8 cellular contexts compared by ENCODE assay signal in the genomic region with DNA sequence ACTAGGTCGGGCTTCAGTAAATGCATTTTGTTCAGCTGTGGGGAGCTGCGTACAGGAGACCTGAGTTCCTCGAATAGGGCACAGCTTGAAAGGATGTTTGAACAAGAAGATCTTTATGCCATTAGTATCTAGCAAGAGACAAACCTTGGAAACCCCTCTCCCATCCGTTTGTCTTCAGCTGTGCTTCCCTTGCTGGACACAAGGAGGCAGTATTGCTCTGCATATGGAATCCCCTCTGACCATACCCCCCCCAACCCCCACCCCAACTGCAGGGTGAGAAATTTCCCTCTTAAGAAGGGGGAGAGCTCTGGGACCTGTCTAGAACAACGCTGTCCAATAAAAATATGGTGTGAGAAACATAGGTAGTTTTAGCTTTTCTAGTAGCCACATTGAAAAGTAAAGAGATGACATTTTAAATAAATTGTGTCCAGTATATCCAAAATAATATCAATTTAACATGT. TPM values are rescaled to one million over a fixed set of nuclear protein-coding genes. Genes with fewer than 3 reads are reported as not detected.
DNase-seq lines count a peak whose midpoint lies in the region; ATAC-seq, FAIRE-seq and TF ChIP-seq lines count a peak whose summit lies in the region.

No MANE protein-coding gene starts in this region.

- no peak for FAIRE-seq in pancreas (lab: Jason Lieb, UNC)

- no peaks in the 10 kb centered on the region for H3K9me2 ChIP-seq in Karpas-422 (replicated peaks; ENCODE audit: insufficient read depth, low read length)

- no peaks in the 10 kb centered on the region for H3K27me3 Mint-ChIP-seq in type B pancreatic cell

- peaks cover 52% of the 10 kb centered on the region for H3K79me2 ChIP-seq in Karpas-422 (ENCODE audit: low read length)

- H3K27me3 ChIP-seq in Karpas-422 (ENCODE audit: low read length) (no peaks in the 10 kb centered on the region), pancreas (no peaks in the 10 kb centered on the region)

- DNase-seq in DMS153 (lab: John Stamatoyannopoulos, UW) (peak; percentile 51), Karpas-422 (peak; percentile 92), germinal center (ENCODE audit: low spot score) (peak; percentile 78), pancreas (peak in 3 of 6 donors; percentile 43 to 55 (median 53)), type B pancreatic cell (ENCODE audit: extremely low spot score, unreplicated experiment) (no peak)
- peak in 3 of 4 experiments; percentile 24 to 41 (median 27) for DNase-seq in activated naive CD4-positive, alpha-beta T cell (lab: John Stamatoyannopoulos, UW)

- peak overlapping the region; percentile 90 for H3K4me3 Mint-ChIP-seq in type B pancreatic cell

- H3K9ac ChIP-seq in Karpas-422 (ENCODE audit: low read length): peak overlapping the region; percentile 97

- TF ChIP-seq CTCF in pancreas (IDR thresholded peaks at IDR 0.05) (peak; percentile 60 to 72 (median 66)), type B pancreatic cell (conservative IDR thresholded peaks at IDR 0.05) (peak; percentile 93)

- WGBS in pancreas, 2 donors: 15 to 22% methylated on average over 5 of the region's 5 CpGs

- intact Hi-C loops in pancreas (cut with DNase I): no loop called here

- H3K4me1 Mint-ChIP-seq in type B pancreatic cell (ENCODE audit: unreplicated experiment): peaks cover 34% of the 10 kb centered on the region

- H3K36me3 ChIP-seq in Karpas-422 (ENCODE audit: insufficient read depth, low read length) (peaks cover 11% of the 10 kb centered on the region; the same call in 1 of the 2 replicates), pancreas (no peaks in the 10 kb centered on the region)

- H3K27ac ChIP-seq in Karpas-422 (ENCODE audit: low read length) (peak overlapping the region; percentile 63; the same call in 1 of the 2 replicates), pancreas (no peak overlapping the region)

- no peaks in the 10 kb centered on the region for H4K20me1 ChIP-seq in Karpas-422 (ENCODE audit: insufficient read depth, low read depth, low read length)

- TF ChIP-seq POLR2A in Raji (IDR thresholded peaks at IDR 0.05; ENCODE audit: insufficient read depth, low read depth, low read length): 0 out of 2 replicates have a peak, but pooled peaks have one; percentile 38

- H3K4me1 ChIP-seq in Karpas-422 (ENCODE audit: low read length) (peaks cover 31% of the 10 kb centered on the region), pancreas (peaks cover 0 to 15% (median 3%) of the 10 kb centered on the region in 3 donors)

- H3K27ac Mint-ChIP-seq in type B pancreatic cell: peak overlapping the region; percentile 69

- peak overlapping the region; percentile 88 for H3K4me2 ChIP-seq in Karpas-422 (ENCODE audit: low read depth, low read length, poor library complexity, severe bottlenecking)

- H3K9me3 ChIP-seq in Karpas-422 (ENCODE audit: low read length) (no peaks in the 10 kb centered on the region), pancreas (no peaks in the 10 kb centered on the region)

- H2AFZ ChIP-seq in Karpas-422 (ENCODE audit: low read length): no peak overlapping the region

- no peaks in the 10 kb centered on the region for H3K36me3 Mint-ChIP-seq in type B pancreatic cell

- H3K9me3 Mint-ChIP-seq in type B pancreatic cell: no peaks in the 10 kb centered on the region

- ATAC-seq in pancreas (peak in 3 of 4 donors; percentile 37 to 54 (median 39)), HG03460 (IDR thresholded peaks at IDR 0.05; ENCODE audit: unreplicated experiment) (no peak)

- H3K4me3 ChIP-seq in Karpas-422 (ENCODE audit: low read length): peak overlapping the region; percentile 82
- H3K4me3 ChIP-seq in pancreas: peak overlapping the region in 3 of 4 donors; percentile 86 to 96 (median 88)

RNA-seq across cellular contexts. Expression of a gene that starts 1.6 kb away (rescaled TPM):
- total RNA-seq in Karpas-422 (2014; rRNA removed; shearing (Covaris generic); ENCODE audit: low replicate concordance): 11.7 and 18.0 TPM in 2 replicates
- total RNA-seq in pancreas (1 to 10 TPM; 2.5 to 5.0 (median 4.4) TPM), type B pancreatic cell (ENCODE audit: low replicate concordance) (9.7 and 11.8 TPM in 2 replicates)
- 1 to 10 TPM; 5.0 to 7.5 TPM for polyA plus RNA-seq in pancreas

RNA-seq across cellular contexts. Expression of a gene that starts 11.3 kb away (rescaled TPM):
- total RNA-seq in Karpas-422 (2014; rRNA removed; shearing (Covaris generic); ENCODE audit: low replicate concordance): 13.6 and 33.8 TPM in 2 replicates
- total RNA-seq in pancreas: 1 to 10 TPM; 6.5 to 9.1 (median 7.6) TPM
- polyA plus RNA-seq in pancreas: 10 to 100 TPM; 14.7 to 15.4 TPM
- total RNA-seq in type B pancreatic cell (ENCODE audit: low replicate concordance): 30.0 and 60.0 TPM in 2 replicates

RNA-seq across cellular contexts. Expression of a gene that starts 58.2 kb away (rescaled TPM):
- 41.7 and 49.5 TPM in 2 replicates for total RNA-seq in Karpas-422 (2014; rRNA removed; shearing (Covaris generic); ENCODE audit: low replicate concordance)
- total RNA-seq in pancreas (10 to 100 TPM; 27.3 to 41.5 (median 36.7) TPM), type B pancreatic cell (ENCODE audit: low replicate concordance) (63.7 and 72.0 TPM in 2 replicates)
- polyA plus RNA-seq in pancreas: 10 to 100 TPM; 28.4 to 41.8 TPM
